1 cellular context compared by ENCODE assay signal in the genomic region with DNA sequence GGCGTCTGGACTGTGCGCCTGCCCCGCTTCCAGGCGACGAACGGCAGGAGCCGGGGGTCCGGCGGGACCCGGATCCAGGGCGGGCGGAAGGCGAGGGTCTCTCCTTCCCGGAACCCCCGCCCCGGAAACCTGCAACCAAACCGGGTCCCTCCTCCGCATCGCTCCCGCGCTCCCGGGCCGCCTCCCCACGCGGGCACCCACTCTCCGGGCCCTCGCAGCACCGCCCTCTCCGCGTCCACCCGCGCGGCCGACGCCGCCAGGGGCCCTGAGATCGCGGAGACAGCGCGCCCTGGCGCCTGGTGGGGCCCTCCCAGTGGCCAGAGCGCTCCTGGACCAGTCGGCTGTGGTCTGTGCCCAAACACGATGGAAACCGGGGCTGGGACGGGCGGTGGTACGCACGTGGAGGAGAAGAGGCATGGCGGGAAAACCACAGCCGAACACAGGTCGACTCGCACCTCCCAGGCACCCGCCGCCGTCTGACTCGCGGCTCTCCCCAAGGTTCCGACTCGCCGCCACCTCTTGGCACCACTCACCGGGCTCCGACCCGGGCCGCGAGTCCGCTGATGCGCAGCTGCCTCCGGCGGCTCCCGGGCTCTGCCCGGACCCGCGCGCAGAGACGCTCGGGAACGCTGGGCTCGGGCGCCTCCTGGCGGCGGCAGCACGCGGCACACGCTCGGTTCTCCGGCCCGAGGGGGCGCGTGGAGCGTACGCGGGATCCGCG.
A peak's percentile ranks its signal among the peaks of the same experiment; 100 is the strongest.
TF ChIP-seq lines count a peak whose summit lies in the region.

No MANE protein-coding gene starts in this region.

TF ChIP-seq in HEK293, 187 proteins besides CTCF, POLR2A, EP300 and RAD21 (continued from another document):
- TF ChIP-seq ZNF501 (tag by site-specific recombination; IDR thresholded peaks at IDR 0.05) (0 out of 2 replicates have a peak, but pooled peaks have one; percentile 35), ZNF324 (tag by site-specific recombination; IDR thresholded peaks at IDR 0.05) (no peak), ZBTB20 (tag by site-specific recombination; IDR thresholded peaks at IDR 0.05) (peak; percentile 90), ZNF76 (tag by site-specific recombination; IDR thresholded peaks at IDR 0.05; ENCODE audit: borderline replicate concordance, low read depth) (peak; percentile 88), GLIS2 (tag by site-specific recombination; IDR thresholded peaks at IDR 0.05) (peak; percentile 79), ZBTB7A (tag by site-specific recombination; IDR thresholded peaks at IDR 0.05; ENCODE audit: low read depth) (no peak; the same call in 1 of the 2 replicates), ZNF843 (tag by site-specific recombination; IDR thresholded peaks at IDR 0.05) (no peak), GLIS1 (tag by site-specific recombination; IDR thresholded peaks at IDR 0.05) (peak; percentile 77), GLI4 (tag by site-specific recombination; IDR thresholded peaks at IDR 0.05) (no peak), ZEB2 (tag by site-specific recombination; IDR thresholded peaks at IDR 0.05) (peak; percentile 73), ZNF202 (tag by site-specific recombination; IDR thresholded peaks at IDR 0.05; ENCODE audit: borderline replicate concordance) (no peak), ZNF16 (tag by site-specific recombination; IDR thresholded peaks at IDR 0.05; ENCODE audit: low read depth) (no peak), ZXDB (tag by site-specific recombination; IDR thresholded peaks at IDR 0.05) (peak; percentile 39), EGR2 (tag by site-specific recombination; IDR thresholded peaks at IDR 0.05; ENCODE audit: low read depth) (peak; percentile 74), ZBTB1 (tag by site-specific recombination; IDR thresholded peaks at IDR 0.05) (no peak), YY1 (tag by site-specific recombination; IDR thresholded peaks at IDR 0.05) (0 out of 2 replicates have a peak, but pooled peaks have one; percentile 29), SP7 (tag by site-specific recombination; IDR thresholded peaks at IDR 0.05) (0 out of 2 replicates have a peak, but pooled peaks have one; percentile 15), TRIM28 (IDR thresholded peaks at IDR 0.05; ENCODE audit: borderline replicate concordance, low read length) (peak; percentile 63; the same call in 1 of the 2 replicates), ZBTB48 (tag by site-specific recombination; IDR thresholded peaks at IDR 0.05) (no peak), ZNF24 (tag by site-specific recombination; IDR thresholded peaks at IDR 0.05) (no peak), ZNF660 (tag by site-specific recombination; IDR thresholded peaks at IDR 0.05) (peak; percentile 63), KLF16 (tag by site-specific recombination; IDR thresholded peaks at IDR 0.05) (no peak), SP2 (tag by site-specific recombination; IDR thresholded peaks at IDR 0.05) (peak; percentile 73), ZNF335 (tag by site-specific recombination; conservative IDR thresholded peaks at IDR 0.05) (peak; percentile 91), ZSCAN30 (tag by site-specific recombination; IDR thresholded peaks at IDR 0.05) (peak; percentile 81; the same call in 1 of the 2 replicates), ZNF664 (tag by site-specific recombination; IDR thresholded peaks at IDR 0.05) (no peak)
- TF ChIP-seq, protein P1, sequence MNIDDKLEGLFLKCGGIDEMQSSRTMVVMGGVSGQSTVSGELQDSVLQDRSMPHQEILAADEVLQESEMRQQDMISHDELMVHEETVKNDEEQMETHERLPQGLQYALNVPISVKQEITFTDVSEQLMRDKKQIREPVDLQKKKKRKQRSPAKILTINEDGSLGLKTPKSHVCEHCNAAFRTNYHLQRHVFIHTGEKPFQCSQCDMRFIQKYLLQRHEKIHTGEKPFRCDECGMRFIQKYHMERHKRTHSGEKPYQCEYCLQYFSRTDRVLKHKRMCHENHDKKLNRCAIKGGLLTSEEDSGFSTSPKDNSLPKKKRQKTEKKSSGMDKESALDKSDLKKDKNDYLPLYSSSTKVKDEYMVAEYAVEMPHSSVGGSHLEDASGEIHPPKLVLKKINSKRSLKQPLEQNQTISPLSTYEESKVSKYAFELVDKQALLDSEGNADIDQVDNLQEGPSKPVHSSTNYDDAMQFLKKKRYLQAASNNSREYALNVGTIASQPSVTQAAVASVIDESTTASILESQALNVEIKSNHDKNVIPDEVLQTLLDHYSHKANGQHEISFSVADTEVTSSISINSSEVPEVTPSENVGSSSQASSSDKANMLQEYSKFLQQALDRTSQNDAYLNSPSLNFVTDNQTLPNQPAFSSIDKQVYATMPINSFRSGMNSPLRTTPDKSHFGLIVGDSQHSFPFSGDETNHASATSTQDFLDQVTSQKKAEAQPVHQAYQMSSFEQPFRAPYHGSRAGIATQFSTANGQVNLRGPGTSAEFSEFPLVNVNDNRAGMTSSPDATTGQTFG (tag by site-specific recombination; IDR thresholded peaks at IDR 0.05; ENCODE audit: borderline replicate concordance) = no peak
- TF ChIP-seq, protein P2, sequence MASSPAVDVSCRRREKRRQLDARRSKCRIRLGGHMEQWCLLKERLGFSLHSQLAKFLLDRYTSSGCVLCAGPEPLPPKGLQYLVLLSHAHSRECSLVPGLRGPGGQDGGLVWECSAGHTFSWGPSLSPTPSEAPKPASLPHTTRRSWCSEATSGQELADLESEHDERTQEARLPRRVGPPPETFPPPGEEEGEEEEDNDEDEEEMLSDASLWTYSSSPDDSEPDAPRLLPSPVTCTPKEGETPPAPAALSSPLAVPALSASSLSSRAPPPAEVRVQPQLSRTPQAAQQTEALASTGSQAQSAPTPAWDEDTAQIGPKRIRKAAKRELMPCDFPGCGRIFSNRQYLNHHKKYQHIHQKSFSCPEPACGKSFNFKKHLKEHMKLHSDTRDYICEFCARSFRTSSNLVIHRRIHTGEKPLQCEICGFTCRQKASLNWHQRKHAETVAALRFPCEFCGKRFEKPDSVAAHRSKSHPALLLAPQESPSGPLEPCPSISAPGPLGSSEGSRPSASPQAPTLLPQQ (tag by site-specific recombination; IDR thresholded peaks at IDR 0.05) = peak; percentile 97
- TF ChIP-seq, protein P3, sequence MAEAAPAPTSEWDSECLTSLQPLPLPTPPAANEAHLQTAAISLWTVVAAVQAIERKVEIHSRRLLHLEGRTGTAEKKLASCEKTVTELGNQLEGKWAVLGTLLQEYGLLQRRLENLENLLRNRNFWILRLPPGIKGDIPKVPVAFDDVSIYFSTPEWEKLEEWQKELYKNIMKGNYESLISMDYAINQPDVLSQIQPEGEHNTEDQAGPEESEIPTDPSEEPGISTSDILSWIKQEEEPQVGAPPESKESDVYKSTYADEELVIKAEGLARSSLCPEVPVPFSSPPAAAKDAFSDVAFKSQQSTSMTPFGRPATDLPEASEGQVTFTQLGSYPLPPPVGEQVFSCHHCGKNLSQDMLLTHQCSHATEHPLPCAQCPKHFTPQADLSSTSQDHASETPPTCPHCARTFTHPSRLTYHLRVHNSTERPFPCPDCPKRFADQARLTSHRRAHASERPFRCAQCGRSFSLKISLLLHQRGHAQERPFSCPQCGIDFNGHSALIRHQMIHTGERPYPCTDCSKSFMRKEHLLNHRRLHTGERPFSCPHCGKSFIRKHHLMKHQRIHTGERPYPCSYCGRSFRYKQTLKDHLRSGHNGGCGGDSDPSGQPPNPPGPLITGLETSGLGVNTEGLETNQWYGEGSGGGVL (tag by site-specific recombination; IDR thresholded peaks at IDR 0.05) = no peak
- TF ChIP-seq, protein P4, sequence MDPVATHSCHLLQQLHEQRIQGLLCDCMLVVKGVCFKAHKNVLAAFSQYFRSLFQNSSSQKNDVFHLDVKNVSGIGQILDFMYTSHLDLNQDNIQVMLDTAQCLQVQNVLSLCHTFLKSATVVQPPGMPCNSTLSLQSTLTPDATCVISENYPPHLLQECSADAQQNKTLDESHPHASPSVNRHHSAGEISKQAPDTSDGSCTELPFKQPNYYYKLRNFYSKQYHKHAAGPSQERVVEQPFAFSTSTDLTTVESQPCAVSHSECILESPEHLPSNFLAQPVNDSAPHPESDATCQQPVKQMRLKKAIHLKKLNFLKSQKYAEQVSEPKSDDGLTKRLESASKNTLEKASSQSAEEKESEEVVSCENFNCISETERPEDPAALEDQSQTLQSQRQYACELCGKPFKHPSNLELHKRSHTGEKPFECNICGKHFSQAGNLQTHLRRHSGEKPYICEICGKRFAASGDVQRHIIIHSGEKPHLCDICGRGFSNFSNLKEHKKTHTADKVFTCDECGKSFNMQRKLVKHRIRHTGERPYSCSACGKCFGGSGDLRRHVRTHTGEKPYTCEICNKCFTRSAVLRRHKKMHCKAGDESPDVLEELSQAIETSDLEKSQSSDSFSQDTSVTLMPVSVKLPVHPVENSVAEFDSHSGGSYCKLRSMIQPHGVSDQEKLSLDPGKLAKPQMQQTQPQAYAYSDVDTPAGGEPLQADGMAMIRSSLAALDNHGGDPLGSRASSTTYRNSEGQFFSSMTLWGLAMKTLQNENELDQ (tag by site-specific recombination; IDR thresholded peaks at IDR 0.05; ENCODE audit: low read depth) = no peak
- TF ChIP-seq, protein P5, sequence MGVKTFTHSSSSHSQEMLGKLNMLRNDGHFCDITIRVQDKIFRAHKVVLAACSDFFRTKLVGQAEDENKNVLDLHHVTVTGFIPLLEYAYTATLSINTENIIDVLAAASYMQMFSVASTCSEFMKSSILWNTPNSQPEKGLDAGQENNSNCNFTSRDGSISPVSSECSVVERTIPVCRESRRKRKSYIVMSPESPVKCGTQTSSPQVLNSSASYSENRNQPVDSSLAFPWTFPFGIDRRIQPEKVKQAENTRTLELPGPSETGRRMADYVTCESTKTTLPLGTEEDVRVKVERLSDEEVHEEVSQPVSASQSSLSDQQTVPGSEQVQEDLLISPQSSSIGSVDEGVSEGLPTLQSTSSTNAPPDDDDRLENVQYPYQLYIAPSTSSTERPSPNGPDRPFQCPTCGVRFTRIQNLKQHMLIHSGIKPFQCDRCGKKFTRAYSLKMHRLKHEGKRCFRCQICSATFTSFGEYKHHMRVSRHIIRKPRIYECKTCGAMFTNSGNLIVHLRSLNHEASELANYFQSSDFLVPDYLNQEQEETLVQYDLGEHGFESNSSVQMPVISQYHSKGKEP (tag by site-specific recombination; IDR thresholded peaks at IDR 0.05) = 0 out of 2 replicates have a peak, but pooled peaks have one; percentile 23
- TF ChIP-seq, protein P6, sequence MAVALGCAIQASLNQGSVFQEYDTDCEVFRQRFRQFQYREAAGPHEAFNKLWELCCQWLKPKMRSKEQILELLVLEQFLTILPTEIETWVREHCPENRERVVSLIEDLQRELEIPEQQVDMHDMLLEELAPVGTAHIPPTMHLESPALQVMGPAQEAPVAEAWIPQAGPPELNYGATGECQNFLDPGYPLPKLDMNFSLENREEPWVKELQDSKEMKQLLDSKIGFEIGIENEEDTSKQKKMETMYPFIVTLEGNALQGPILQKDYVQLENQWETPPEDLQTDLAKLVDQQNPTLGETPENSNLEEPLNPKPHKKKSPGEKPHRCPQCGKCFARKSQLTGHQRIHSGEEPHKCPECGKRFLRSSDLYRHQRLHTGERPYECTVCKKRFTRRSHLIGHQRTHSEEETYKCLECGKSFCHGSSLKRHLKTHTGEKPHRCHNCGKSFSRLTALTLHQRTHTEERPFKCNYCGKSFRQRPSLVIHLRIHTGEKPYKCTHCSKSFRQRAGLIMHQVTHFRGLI (tag by site-specific recombination; IDR thresholded peaks at IDR 0.05) = peak; percentile 40; the same call in 1 of the 2 replicates
- TF ChIP-seq, protein P7, sequence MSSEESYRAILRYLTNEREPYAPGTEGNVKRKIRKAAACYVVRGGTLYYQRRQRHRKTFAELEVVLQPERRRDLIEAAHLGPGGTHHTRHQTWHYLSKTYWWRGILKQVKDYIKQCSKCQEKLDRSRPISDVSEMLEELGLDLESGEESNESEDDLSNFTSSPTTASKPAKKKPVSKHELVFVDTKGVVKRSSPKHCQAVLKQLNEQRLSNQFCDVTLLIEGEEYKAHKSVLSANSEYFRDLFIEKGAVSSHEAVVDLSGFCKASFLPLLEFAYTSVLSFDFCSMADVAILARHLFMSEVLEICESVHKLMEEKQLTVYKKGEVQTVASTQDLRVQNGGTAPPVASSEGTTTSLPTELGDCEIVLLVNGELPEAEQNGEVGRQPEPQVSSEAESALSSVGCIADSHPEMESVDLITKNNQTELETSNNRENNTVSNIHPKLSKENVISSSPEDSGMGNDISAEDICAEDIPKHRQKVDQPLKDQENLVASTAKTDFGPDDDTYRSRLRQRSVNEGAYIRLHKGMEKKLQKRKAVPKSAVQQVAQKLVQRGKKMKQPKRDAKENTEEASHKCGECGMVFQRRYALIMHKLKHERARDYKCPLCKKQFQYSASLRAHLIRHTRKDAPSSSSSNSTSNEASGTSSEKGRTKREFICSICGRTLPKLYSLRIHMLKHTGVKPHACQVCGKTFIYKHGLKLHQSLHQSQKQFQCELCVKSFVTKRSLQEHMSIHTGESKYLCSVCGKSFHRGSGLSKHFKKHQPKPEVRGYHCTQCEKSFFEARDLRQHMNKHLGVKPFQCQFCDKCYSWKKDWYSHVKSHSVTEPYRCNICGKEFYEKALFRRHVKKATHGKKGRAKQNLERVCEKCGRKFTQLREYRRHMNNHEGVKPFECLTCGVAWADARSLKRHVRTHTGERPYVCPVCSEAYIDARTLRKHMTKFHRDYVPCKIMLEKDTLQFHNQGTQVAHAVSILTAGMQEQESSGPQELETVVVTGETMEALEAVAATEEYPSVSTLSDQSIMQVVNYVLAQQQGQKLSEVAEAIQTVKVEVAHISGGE (tag by site-specific recombination; conservative IDR thresholded peaks at IDR 0.05; ENCODE audit: low read depth) = peak; percentile 93
- TF ChIP-seq, protein P8, sequence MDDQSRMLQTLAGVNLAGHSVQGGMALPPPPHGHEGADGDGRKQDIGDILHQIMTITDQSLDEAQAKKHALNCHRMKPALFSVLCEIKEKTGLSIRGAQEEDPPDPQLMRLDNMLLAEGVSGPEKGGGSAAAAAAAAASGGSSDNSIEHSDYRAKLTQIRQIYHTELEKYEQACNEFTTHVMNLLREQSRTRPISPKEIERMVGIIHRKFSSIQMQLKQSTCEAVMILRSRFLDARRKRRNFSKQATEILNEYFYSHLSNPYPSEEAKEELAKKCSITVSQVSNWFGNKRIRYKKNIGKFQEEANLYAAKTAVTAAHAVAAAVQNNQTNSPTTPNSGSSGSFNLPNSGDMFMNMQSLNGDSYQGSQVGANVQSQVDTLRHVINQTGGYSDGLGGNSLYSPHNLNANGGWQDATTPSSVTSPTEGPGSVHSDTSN (CRISPR knock-in tag; IDR thresholded peaks at IDR 0.05) = 0 out of 2 replicates have a peak, but pooled peaks have one; percentile 46
- TF ChIP-seq, protein P9, sequence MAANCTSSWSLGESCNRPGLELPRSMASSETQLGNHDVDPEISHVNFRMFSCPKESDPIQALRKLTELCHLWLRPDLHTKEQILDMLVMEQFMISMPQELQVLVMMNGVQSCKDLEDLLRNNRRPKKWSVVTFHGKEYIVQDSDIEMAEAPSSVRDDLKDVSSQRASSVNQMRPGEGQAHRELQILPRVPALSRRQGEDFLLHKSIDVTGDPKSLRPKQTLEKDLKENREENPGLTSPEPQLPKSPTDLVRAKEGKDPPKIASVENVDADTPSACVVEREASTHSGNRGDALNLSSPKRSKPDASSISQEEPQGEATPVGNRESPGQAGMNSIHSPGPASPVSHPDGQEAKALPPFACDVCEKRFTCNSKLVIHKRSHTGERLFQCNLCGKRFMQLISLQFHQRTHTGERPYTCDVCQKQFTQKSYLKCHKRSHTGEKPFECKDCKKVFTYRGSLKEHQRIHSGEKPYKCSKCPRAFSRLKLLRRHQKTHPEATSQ (tag by site-specific recombination; IDR thresholded peaks at IDR 0.05) = 0 out of 2 replicates have a peak, but pooled peaks have one; percentile 14
